In the genomic region with DNA sequence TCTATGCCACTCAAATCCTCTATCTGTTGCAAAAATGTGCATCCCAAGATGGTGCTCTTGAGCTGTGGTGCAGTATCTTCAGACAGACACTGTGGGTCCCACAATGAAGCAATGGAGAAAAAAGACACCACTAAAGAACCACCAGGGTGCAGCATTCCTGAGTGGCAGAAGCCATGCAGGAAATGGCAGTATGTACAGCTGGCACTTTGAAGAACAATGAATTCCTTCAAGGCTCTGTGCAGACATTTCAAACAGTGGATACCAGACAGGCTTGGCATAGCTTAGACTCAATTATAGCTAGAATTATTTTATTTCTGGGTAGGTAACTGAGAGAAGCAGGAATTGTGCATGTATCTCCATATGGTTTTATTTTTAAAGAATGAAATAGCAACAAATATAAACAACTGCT, we compare ENCODE assay signal across 8 cellular contexts. TPM values are rescaled to one million over a fixed set of nuclear protein-coding genes. Genes with fewer than 3 reads are reported as not detected.
DNase-seq lines count a peak whose midpoint lies in the region; ATAC-seq lines count a peak whose summit lies in the region.

No MANE protein-coding gene starts in this region.

- H3K27ac Mint-ChIP-seq in CD4-positive, alpha-beta memory T cell = peak overlapping the region in 1 of 7 donors; percentile 42
- no peak overlapping the region for H3K27ac Mint-ChIP-seq in T-cell
- H3K27ac Mint-ChIP-seq in naive thymus-derived CD8-positive, alpha-beta T cell = no peak overlapping the region
- H3K27ac Mint-ChIP-seq in activated T-cell treated with anti-CD3 and anti-CD28 coated beads, Interleukin-2, amount 50 U/mL, for 24 hours = no peak overlapping the region

- no peaks in the 10 kb centered on the region for H3K9me3 ChIP-seq in CD4-positive, alpha-beta memory T cell (ENCODE audit: control insufficient read depth in 1 of 2, low read length in 2 of 2)

- DNase-seq in CD4-positive, alpha-beta memory T cell = peak; percentile 21 to 57 (median 54)
- DNase-seq in NCI-H1694 treated with DMSO at 0.1 percent for 48 hours (lab: John Stamatoyannopoulos, UW) (peak; percentile 93), T-cell (peak in 11 of 34 experiments; percentile 2 to 20 (median 10)), epithelial cell of prostate (ENCODE audit: low read depth, low spot score) (peak; percentile 50)
- DNase-seq in naive thymus-derived CD8-positive, alpha-beta T cell = peak in 3 of 10 donors; percentile 6 to 21 (median 6)
- DNase-seq in activated T-cell treated with anti-CD3 and anti-CD28 coated beads, Interleukin-2, amount 50 U/mL, for 24 hours = no peak

- CTCF ChIA-PET in CD4-positive, alpha-beta memory T cell (lab: Charles Lee; ENCODE audit: partially characterized antibody) = interaction anchor here (0.6 to 4.9 kb wide), 15 partner anchors 9 to 313 kb away, joined by 3 to 43 read pairs (median 3); no protein-coding TSS in a partner anchor
- CTCF ChIA-PET in T-cell (lab: Charles Lee) = interaction anchor here (0.7 to 1.3 kb wide), 3 partner anchors 10 to 309 kb away, joined by 3 to 4 read pairs (median 3); no protein-coding TSS in a partner anchor

- no peak overlapping the region for H3K4me3 Mint-ChIP-seq in CD4-positive, alpha-beta memory T cell
- no peak overlapping the region for H3K4me3 Mint-ChIP-seq in T-cell
- H3K4me3 Mint-ChIP-seq in naive thymus-derived CD8-positive, alpha-beta T cell = no peak overlapping the region
- H3K4me3 Mint-ChIP-seq in activated T-cell treated with anti-CD3 and anti-CD28 coated beads, Interleukin-2, amount 50 U/mL, for 24 hours = no peak overlapping the region

- POLR2A ChIA-PET in CD4-positive, alpha-beta memory T cell (lab: Charles Lee; ENCODE audit: partially characterized antibody) = interaction anchor here (1.6 kb wide), 1 partner anchor 113 kb away, joined by 8 read pairs; no protein-coding TSS in a partner anchor
- POLR2A ChIA-PET in T-cell (lab: Charles Lee) = interaction anchor here in 1 of 2 donors (0.6 kb wide), 1 partner anchor 20 kb away, joined by 3 read pairs; no protein-coding TSS in a partner anchor
- POLR2A ChIA-PET in naive thymus-derived CD8-positive, alpha-beta T cell (lab: Charles Lee) = no interaction called here

- no peak overlapping the region for H3K27ac ChIP-seq in CD4-positive, alpha-beta memory T cell (ENCODE audit: low read depth, low read length)
- peak overlapping the region; percentile 33 for H3K27ac ChIP-seq in epithelial cell of prostate

- H3K4me1 ChIP-seq in CD4-positive, alpha-beta memory T cell (ENCODE audit: insufficient read depth, low read length) = no peaks in the 10 kb centered on the region

- H3K27me3 ChIP-seq in CD4-positive, alpha-beta memory T cell (ENCODE audit: insufficient read depth, low read length) = no peaks in the 10 kb centered on the region

- H3K9me3 Mint-ChIP-seq in CD4-positive, alpha-beta memory T cell = peaks cover 0 to 8% (median 0%) of the 10 kb centered on the region in 8 donors
- peaks cover 0 to 3% (median 2%) of the 10 kb centered on the region in 3 donors for H3K9me3 Mint-ChIP-seq in T-cell
- peaks cover 0 to 8% (median 0%) of the 10 kb centered on the region in 9 donors for H3K9me3 Mint-ChIP-seq in naive thymus-derived CD8-positive, alpha-beta T cell
- no peaks in the 10 kb centered on the region for H3K9me3 Mint-ChIP-seq in activated T-cell treated with anti-CD3 and anti-CD28 coated beads, Interleukin-2, amount 50 U/mL, for 24 hours

- no peaks in the 10 kb centered on the region for H3K36me3 ChIP-seq in CD4-positive, alpha-beta memory T cell (ENCODE audit: insufficient read depth, low read length)

- no peak overlapping the region for H3K4me3 ChIP-seq in CD4-positive, alpha-beta memory T cell (ENCODE audit: low read length in 2 of 2)

- peaks cover 0 to 4% (median under 1%) of the 10 kb centered on the region in 4 donors for H3K4me1 Mint-ChIP-seq in CD4-positive, alpha-beta memory T cell
- H3K4me1 Mint-ChIP-seq in T-cell = peaks cover 4 to 6% (median 6%) of the 10 kb centered on the region in 3 donors
- H3K4me1 Mint-ChIP-seq in naive thymus-derived CD8-positive, alpha-beta T cell = peaks cover 0 to 4% (median under 1%) of the 10 kb centered on the region in 4 donors
- no peaks in the 10 kb centered on the region for H3K4me1 Mint-ChIP-seq in activated T-cell treated with anti-CD3 and anti-CD28 coated beads, Interleukin-2, amount 50 U/mL, for 24 hours (ENCODE audit: low read depth)

- no peaks in the 10 kb centered on the region for H3K36me3 Mint-ChIP-seq in CD4-positive, alpha-beta memory T cell
- no peaks in the 10 kb centered on the region for H3K36me3 Mint-ChIP-seq in T-cell
- peaks cover 0 to 11% (median 0%) of the 10 kb centered on the region in 3 donors for H3K36me3 Mint-ChIP-seq in naive thymus-derived CD8-positive, alpha-beta T cell
- no peaks in the 10 kb centered on the region for H3K36me3 Mint-ChIP-seq in activated T-cell treated with anti-CD3 and anti-CD28 coated beads, Interleukin-2, amount 50 U/mL, for 24 hours (ENCODE audit: low read depth)

- intact Hi-C loops in CD4-positive, alpha-beta memory T cell (cut with micrococcal nuclease) = loop anchor here (1.0 kb wide), 1 partner anchor 66 kb away; no protein-coding TSS in a partner anchor

- peaks cover 10 to 13% of the 10 kb centered on the region in 2 donors for H3K27me3 Mint-ChIP-seq in CD4-positive, alpha-beta memory T cell
- H3K27me3 Mint-ChIP-seq in T-cell = peaks cover 7 to 9% of the 10 kb centered on the region in 2 donors
- H3K27me3 Mint-ChIP-seq in naive thymus-derived CD8-positive, alpha-beta T cell = peaks cover 0 to 7% (median 3%) of the 10 kb centered on the region in 5 donors
- H3K27me3 Mint-ChIP-seq in activated T-cell treated with anti-CD3 and anti-CD28 coated beads, Interleukin-2, amount 50 U/mL, for 24 hours = peaks cover 14% of the 10 kb centered on the region

- ATAC-seq in GM18861 (IDR thresholded peaks at IDR 0.05; ENCODE audit: unreplicated experiment) = peak; percentile 97
- peak; percentile 97 for ATAC-seq in HG02981 (IDR thresholded peaks at IDR 0.05; ENCODE audit: unreplicated experiment)
- ATAC-seq in T-cell (replicated peaks in 1 of 4) = peak; percentile 82 to 95 (median 92)
- peak; percentile 56 to 70 for ATAC-seq in naive thymus-derived CD8-positive, alpha-beta T cell

RNA-seq across cellular contexts. Expression of a gene that starts 24.0 kb away (rescaled TPM):
- total RNA-seq in CD4-positive, alpha-beta memory T cell = 10 to 100 TPM; 53.0 to 54.7 TPM
- 10 to 100 TPM; 73.3 to 87.1 TPM for polyA plus RNA-seq in CD4-positive, alpha-beta memory T cell
- 10 to 100 TPM; 44.7 to 54.6 (median 50.1) TPM for total RNA-seq in T-cell
- total RNA-seq in naive thymus-derived CD8-positive, alpha-beta T cell = 10 to 100 TPM; 64.8 to 64.9 TPM
- 10 to 100 TPM; 80.2 to 90.0 (median 83.0) TPM for polyA plus RNA-seq in naive thymus-derived CD8-positive, alpha-beta T cell
